In genomic region chr11:19673924-19674390, GRCh38 we compare ENCODE assay signal across 1 cellular context.
TF ChIP-seq lines count a peak whose summit lies in the region.

No MANE protein-coding gene starts in this region.

TF ChIP-seq in HEK293, 187 proteins besides CTCF, POLR2A, EP300 and RAD21 (continued from another document and continues in another):
- TF ChIP-seq ZNF121 (tag by site-specific recombination; IDR thresholded peaks at IDR 0.05) (no peak), PRDM6 (tag by site-specific recombination; IDR thresholded peaks at IDR 0.05) (no peak), SCRT1 (tag by site-specific recombination; IDR thresholded peaks at IDR 0.05; ENCODE audit: borderline replicate concordance) (no peak), ZNF18 (tag by site-specific recombination; IDR thresholded peaks at IDR 0.05) (no peak), ZNF2 (tag by site-specific recombination; IDR thresholded peaks at IDR 0.05) (no peak), ZFP37 (tag by site-specific recombination; IDR thresholded peaks at IDR 0.05) (no peak), SP7 (tag by site-specific recombination; IDR thresholded peaks at IDR 0.05) (no peak), ZNF239 (tag by site-specific recombination; IDR thresholded peaks at IDR 0.05) (no peak), ZNF610 (tag by site-specific recombination; IDR thresholded peaks at IDR 0.05; ENCODE audit: borderline replicate concordance) (no peak), ZNF19 (tag by site-specific recombination; IDR thresholded peaks at IDR 0.05; ENCODE audit: low read depth) (no peak), GLIS1 (tag by site-specific recombination; IDR thresholded peaks at IDR 0.05) (no peak), ZNF174 (tag by site-specific recombination; IDR thresholded peaks at IDR 0.05) (no peak), PRDM4 (tag by site-specific recombination; IDR thresholded peaks at IDR 0.05) (peak; percentile 77), ZNF48 (tag by site-specific recombination; IDR thresholded peaks at IDR 0.05) (no peak), ZNF664 (tag by site-specific recombination; IDR thresholded peaks at IDR 0.05) (no peak), ZFHX2 (tag by site-specific recombination; conservative IDR thresholded peaks at IDR 0.05) (peak; percentile 32), ZNF211 (tag by site-specific recombination; IDR thresholded peaks at IDR 0.05; ENCODE audit: low read depth) (no peak), ZNF175 (tag by site-specific recombination; IDR thresholded peaks at IDR 0.05) (no peak), ZNF341 (tag by site-specific recombination; IDR thresholded peaks at IDR 0.05; ENCODE audit: low read depth) (peak; percentile 71), ZNF510 (tag by site-specific recombination; IDR thresholded peaks at IDR 0.05; ENCODE audit: insufficient replicate concordance) (no peak), SALL2 (tag by site-specific recombination; IDR thresholded peaks at IDR 0.05; ENCODE audit: borderline replicate concordance) (no peak), ZNF423 (tag by site-specific recombination; IDR thresholded peaks at IDR 0.05) (no peak), OSR2 (tag by site-specific recombination; IDR thresholded peaks at IDR 0.05) (no peak), ZNF701 (tag by site-specific recombination; IDR thresholded peaks at IDR 0.05) (no peak), HOXC10 (CRISPR knock-in tag; IDR thresholded peaks at IDR 0.05) (no peak), ZNF585B (tag by site-specific recombination; IDR thresholded peaks at IDR 0.05) (no peak), ZNF133 (tag by site-specific recombination; IDR thresholded peaks at IDR 0.05) (no peak), ZNF596 (tag by site-specific recombination; IDR thresholded peaks at IDR 0.05) (no peak), ZBTB48 (tag by site-specific recombination; IDR thresholded peaks at IDR 0.05) (no peak), ZNF768 (tag by site-specific recombination; IDR thresholded peaks at IDR 0.05) (no peak), ZNF292 (tag by site-specific recombination; IDR thresholded peaks at IDR 0.05; ENCODE audit: borderline replicate concordance, low read depth) (no peak), ZNF530 (tag by site-specific recombination; IDR thresholded peaks at IDR 0.05; ENCODE audit: low read depth) (no peak), KLF16 (tag by site-specific recombination; IDR thresholded peaks at IDR 0.05) (no peak), ZNF677 (tag by site-specific recombination; IDR thresholded peaks at IDR 0.05) (no peak), ZNF10 (tag by site-specific recombination; IDR thresholded peaks at IDR 0.05) (no peak), ZNF426 (tag by site-specific recombination; IDR thresholded peaks at IDR 0.05) (no peak), BCL11A (tag by site-specific recombination; IDR thresholded peaks at IDR 0.05; ENCODE audit: low read depth) (no peak), ZNF37A (tag by site-specific recombination; IDR thresholded peaks at IDR 0.05) (no peak), RBAK (tag by site-specific recombination; IDR thresholded peaks at IDR 0.05) (no peak), ZNF324 (tag by site-specific recombination; IDR thresholded peaks at IDR 0.05) (no peak), ZNF16 (tag by site-specific recombination; IDR thresholded peaks at IDR 0.05; ENCODE audit: low read depth) (no peak), FEZF1 (tag by site-specific recombination; IDR thresholded peaks at IDR 0.05) (0 out of 2 replicates have a peak, but pooled peaks have one; percentile 11), ZNF311 (tag by site-specific recombination; IDR thresholded peaks at IDR 0.05; ENCODE audit: borderline replicate concordance) (no peak), EGR2 (tag by site-specific recombination; IDR thresholded peaks at IDR 0.05; ENCODE audit: low read depth) (peak; percentile 10; the same call in 1 of the 2 replicates), ZNF335 (tag by site-specific recombination; conservative IDR thresholded peaks at IDR 0.05) (0 out of 2 replicates have a peak, but pooled peaks have one; percentile 35), ZSCAN30 (tag by site-specific recombination; IDR thresholded peaks at IDR 0.05) (0 out of 2 replicates have a peak, but pooled peaks have one; percentile 21), IKZF3 (tag by site-specific recombination; IDR thresholded peaks at IDR 0.05) (no peak), ZNF501 (tag by site-specific recombination; IDR thresholded peaks at IDR 0.05) (no peak)
- TF ChIP-seq, protein P1, sequence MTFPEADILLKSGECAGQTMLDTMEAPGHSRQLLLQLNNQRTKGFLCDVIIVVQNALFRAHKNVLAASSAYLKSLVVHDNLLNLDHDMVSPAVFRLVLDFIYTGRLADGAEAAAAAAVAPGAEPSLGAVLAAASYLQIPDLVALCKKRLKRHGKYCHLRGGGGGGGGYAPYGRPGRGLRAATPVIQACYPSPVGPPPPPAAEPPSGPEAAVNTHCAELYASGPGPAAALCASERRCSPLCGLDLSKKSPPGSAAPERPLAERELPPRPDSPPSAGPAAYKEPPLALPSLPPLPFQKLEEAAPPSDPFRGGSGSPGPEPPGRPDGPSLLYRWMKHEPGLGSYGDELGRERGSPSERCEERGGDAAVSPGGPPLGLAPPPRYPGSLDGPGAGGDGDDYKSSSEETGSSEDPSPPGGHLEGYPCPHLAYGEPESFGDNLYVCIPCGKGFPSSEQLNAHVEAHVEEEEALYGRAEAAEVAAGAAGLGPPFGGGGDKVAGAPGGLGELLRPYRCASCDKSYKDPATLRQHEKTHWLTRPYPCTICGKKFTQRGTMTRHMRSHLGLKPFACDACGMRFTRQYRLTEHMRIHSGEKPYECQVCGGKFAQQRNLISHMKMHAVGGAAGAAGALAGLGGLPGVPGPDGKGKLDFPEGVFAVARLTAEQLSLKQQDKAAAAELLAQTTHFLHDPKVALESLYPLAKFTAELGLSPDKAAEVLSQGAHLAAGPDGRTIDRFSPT (tag by site-specific recombination; IDR thresholded peaks at IDR 0.05): no peak
- TF ChIP-seq, protein P2, sequence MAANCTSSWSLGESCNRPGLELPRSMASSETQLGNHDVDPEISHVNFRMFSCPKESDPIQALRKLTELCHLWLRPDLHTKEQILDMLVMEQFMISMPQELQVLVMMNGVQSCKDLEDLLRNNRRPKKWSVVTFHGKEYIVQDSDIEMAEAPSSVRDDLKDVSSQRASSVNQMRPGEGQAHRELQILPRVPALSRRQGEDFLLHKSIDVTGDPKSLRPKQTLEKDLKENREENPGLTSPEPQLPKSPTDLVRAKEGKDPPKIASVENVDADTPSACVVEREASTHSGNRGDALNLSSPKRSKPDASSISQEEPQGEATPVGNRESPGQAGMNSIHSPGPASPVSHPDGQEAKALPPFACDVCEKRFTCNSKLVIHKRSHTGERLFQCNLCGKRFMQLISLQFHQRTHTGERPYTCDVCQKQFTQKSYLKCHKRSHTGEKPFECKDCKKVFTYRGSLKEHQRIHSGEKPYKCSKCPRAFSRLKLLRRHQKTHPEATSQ (tag by site-specific recombination; IDR thresholded peaks at IDR 0.05): no peak
- TF ChIP-seq, protein P3, sequence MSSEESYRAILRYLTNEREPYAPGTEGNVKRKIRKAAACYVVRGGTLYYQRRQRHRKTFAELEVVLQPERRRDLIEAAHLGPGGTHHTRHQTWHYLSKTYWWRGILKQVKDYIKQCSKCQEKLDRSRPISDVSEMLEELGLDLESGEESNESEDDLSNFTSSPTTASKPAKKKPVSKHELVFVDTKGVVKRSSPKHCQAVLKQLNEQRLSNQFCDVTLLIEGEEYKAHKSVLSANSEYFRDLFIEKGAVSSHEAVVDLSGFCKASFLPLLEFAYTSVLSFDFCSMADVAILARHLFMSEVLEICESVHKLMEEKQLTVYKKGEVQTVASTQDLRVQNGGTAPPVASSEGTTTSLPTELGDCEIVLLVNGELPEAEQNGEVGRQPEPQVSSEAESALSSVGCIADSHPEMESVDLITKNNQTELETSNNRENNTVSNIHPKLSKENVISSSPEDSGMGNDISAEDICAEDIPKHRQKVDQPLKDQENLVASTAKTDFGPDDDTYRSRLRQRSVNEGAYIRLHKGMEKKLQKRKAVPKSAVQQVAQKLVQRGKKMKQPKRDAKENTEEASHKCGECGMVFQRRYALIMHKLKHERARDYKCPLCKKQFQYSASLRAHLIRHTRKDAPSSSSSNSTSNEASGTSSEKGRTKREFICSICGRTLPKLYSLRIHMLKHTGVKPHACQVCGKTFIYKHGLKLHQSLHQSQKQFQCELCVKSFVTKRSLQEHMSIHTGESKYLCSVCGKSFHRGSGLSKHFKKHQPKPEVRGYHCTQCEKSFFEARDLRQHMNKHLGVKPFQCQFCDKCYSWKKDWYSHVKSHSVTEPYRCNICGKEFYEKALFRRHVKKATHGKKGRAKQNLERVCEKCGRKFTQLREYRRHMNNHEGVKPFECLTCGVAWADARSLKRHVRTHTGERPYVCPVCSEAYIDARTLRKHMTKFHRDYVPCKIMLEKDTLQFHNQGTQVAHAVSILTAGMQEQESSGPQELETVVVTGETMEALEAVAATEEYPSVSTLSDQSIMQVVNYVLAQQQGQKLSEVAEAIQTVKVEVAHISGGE (tag by site-specific recombination; conservative IDR thresholded peaks at IDR 0.05; ENCODE audit: low read depth): no peak
- TF ChIP-seq, protein P4, sequence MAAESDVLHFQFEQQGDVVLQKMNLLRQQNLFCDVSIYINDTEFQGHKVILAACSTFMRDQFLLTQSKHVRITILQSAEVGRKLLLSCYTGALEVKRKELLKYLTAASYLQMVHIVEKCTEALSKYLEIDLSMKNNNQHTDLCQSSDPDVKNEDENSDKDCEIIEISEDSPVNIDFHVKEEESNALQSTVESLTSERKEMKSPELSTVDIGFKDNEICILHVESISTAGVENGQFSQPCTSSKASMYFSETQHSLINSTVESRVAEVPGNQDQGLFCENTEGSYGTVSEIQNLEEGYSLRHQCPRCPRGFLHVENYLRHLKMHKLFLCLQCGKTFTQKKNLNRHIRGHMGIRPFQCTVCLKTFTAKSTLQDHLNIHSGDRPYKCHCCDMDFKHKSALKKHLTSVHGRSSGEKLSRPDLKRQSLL (tag by site-specific recombination; IDR thresholded peaks at IDR 0.05): peak; percentile 75; the same call in 1 of the 2 replicates
- TF ChIP-seq, protein P5, sequence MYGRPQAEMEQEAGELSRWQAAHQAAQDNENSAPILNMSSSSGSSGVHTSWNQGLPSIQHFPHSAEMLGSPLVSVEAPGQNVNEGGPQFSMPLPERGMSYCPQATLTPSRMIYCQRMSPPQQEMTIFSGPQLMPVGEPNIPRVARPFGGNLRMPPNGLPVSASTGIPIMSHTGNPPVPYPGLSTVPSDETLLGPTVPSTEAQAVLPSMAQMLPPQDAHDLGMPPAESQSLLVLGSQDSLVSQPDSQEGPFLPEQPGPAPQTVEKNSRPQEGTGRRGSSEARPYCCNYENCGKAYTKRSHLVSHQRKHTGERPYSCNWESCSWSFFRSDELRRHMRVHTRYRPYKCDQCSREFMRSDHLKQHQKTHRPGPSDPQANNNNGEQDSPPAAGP (tag by site-specific recombination; IDR thresholded peaks at IDR 0.05): no peak
- TF ChIP-seq, protein P6, sequence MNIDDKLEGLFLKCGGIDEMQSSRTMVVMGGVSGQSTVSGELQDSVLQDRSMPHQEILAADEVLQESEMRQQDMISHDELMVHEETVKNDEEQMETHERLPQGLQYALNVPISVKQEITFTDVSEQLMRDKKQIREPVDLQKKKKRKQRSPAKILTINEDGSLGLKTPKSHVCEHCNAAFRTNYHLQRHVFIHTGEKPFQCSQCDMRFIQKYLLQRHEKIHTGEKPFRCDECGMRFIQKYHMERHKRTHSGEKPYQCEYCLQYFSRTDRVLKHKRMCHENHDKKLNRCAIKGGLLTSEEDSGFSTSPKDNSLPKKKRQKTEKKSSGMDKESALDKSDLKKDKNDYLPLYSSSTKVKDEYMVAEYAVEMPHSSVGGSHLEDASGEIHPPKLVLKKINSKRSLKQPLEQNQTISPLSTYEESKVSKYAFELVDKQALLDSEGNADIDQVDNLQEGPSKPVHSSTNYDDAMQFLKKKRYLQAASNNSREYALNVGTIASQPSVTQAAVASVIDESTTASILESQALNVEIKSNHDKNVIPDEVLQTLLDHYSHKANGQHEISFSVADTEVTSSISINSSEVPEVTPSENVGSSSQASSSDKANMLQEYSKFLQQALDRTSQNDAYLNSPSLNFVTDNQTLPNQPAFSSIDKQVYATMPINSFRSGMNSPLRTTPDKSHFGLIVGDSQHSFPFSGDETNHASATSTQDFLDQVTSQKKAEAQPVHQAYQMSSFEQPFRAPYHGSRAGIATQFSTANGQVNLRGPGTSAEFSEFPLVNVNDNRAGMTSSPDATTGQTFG (tag by site-specific recombination; IDR thresholded peaks at IDR 0.05; ENCODE audit: borderline replicate concordance): no peak
